ENCODE assay signal across 13 cellular contexts in the genomic region with DNA sequence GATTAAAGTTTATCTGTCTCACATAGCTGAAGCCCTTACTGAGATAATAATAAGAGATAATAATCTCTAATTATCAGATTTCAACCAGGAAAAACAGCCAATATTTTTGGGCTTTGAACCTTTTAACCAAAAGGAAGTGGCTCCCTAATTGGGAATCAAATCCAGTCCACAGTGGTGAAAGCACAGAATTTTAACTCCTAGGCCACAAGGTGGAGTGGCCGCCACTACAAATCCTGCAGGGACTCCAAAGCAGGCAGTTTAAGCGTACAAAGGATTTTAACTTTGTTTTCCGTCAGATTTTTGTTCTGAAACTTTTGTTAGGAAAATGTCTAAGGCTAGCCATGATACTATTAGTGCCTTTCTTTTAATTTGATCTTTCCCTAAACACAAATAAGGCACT.
DNase-seq lines count a peak whose midpoint lies in the region; ATAC-seq and TF ChIP-seq lines count a peak whose summit lies in the region.
"Had no signal": no experiment of that assay in that cellular context is flagged by ENCODE, and none has a peak within 500 bp of the region (broad histone marks: within the 10 kb centered on the region; RNA-seq: fewer than 3 reads in every experiment).

No MANE protein-coding gene starts in this region.

- POLR2A ChIA-PET in GM10248 (lab: Yijun Ruan, JAX): no interaction called here

- CTCF ChIA-PET in GM10248 (lab: Yijun Ruan, JAX): interaction anchor here (0.9 kb wide), 1 partner anchor 11 kb away, joined by 4 read pairs; no protein-coding TSS in a partner anchor

- ATAC-seq in HG02763 (IDR thresholded peaks at IDR 0.05; ENCODE audit: unreplicated experiment): no peak
- ATAC-seq in HG03159 (IDR thresholded peaks at IDR 0.05; ENCODE audit: unreplicated experiment): no peak
- ATAC-seq: Right ventricle myocardium inferior had no signal

- peak; percentile 12 for TF ChIP-seq CTCF in GM10248 (IDR thresholded peaks at IDR 0.05; ENCODE audit: control extremely low read depth, extremely low read depth, low read depth, missing control alignments)

- DNase-seq in A172 (ENCODE audit: low spot score) (peak; percentile 31), GM10248 (ENCODE audit: extremely low spot score) (no peak), RPMI7951 (ENCODE audit: low read depth) (peak; percentile 33), fibroblast of peridontal ligament (ENCODE audit: extremely low read depth) (peak; percentile 43), pons (ENCODE audit: low spot score) (no peak), T-helper 1 cell (no peak)
- DNase-seq: Calu3; colonic mucosa; MM.1S; stimulated activated CD8-positive, alpha-beta memory T cell treated with anti-CD3 and anti-CD28 coated beads, Interleukin-4, amount 100 ng/mL, for 48 hours had no signal

Comparison
In these comparisons a context has a peak if more than half of its experiments do, and no peak if none do; other contexts are left out.
1. DNase-seq: peak in A172 (single experiment), RPMI7951 (single experiment) and fibroblast of peridontal ligament (single experiment); none in GM10248 (single experiment), pons (single experiment) and T-helper 1 cell (0 of 5).